ENCODE assay signal across 10 cellular contexts in genomic region chr20:45341939-45342862, GRCh38. TPM values are rescaled to one million over a fixed set of nuclear protein-coding genes. Genes with fewer than 3 reads are reported as not detected.
A peak's percentile ranks its signal among the peaks of the same experiment; 100 is the strongest.
DNase-seq lines count a peak whose midpoint lies in the region; ATAC-seq and TF ChIP-seq lines count a peak whose summit lies in the region.
"Had no signal": no experiment of that assay in that cellular context is flagged by ENCODE, and none has a peak within 500 bp of the region (broad histone marks: within the 10 kb centered on the region; RNA-seq: fewer than 3 reads in every experiment).

No MANE protein-coding gene starts in this region.

- no peak overlapping the region for H3K4ac ChIP-seq in neuronal stem cell (ENCODE audit: low read length)

- no peak overlapping the region for H2BK15ac ChIP-seq in neuronal stem cell (ENCODE audit: low read length)

- H3K27me3 ChIP-seq in neuronal stem cell (ENCODE audit: control insufficient read depth in 3 of 3, insufficient read depth in 3 of 3, low read depth in 1 of 3, low read length in 3 of 3) (peaks cover 0 to 18% (median 0%) of the 10 kb centered on the region in 3 experiments), Karpas-422 (ENCODE audit: low read length) (no peaks in the 10 kb centered on the region)

- H2AK5ac ChIP-seq in neuronal stem cell (ENCODE audit: low read depth, low read length) = no peak overlapping the region

- H3K9me3 ChIP-seq in neuronal stem cell (replicated peaks in 1 of 2; ENCODE audit: control insufficient read depth in 2 of 2, insufficient read depth in 1 of 2, low read depth in 1 of 2, low read length in 2 of 2) = no peaks in the 10 kb centered on the region
- no peaks in the 10 kb centered on the region for H3K9me3 ChIP-seq in Karpas-422 (ENCODE audit: low read length)

- H3K18ac ChIP-seq in neuronal stem cell (ENCODE audit: low read length) = peak overlapping the region; percentile 61

- H3K27ac ChIP-seq in neuronal stem cell (replicated peaks; ENCODE audit: low read length) (peak overlapping the region; percentile 10), Karpas-422 (ENCODE audit: low read length) (no peak overlapping the region)

- H2BK120ac ChIP-seq in neuronal stem cell (ENCODE audit: low read depth, low read length) = no peak overlapping the region

- H2BK12ac ChIP-seq in neuronal stem cell (ENCODE audit: low read length) = no peak overlapping the region

- H3K23ac ChIP-seq in neuronal stem cell (ENCODE audit: low read depth, low read length, poor library complexity) = no peak overlapping the region

- no peak overlapping the region for H4K91ac ChIP-seq in neuronal stem cell (ENCODE audit: low read depth, low read length, poor library complexity)

- ATAC-seq in HG03135 (IDR thresholded peaks at IDR 0.05; ENCODE audit: unreplicated experiment) = no peak

- peak overlapping the region; percentile 98 for H3K4me3 ChIP-seq in fibroblast of villous mesenchyme (ENCODE audit: low read depth, low read length)
- H3K4me3 ChIP-seq in neuronal stem cell (ENCODE audit: low read length in 2 of 2) = peak overlapping the region in 1 of 2 donors; percentile 3
- H3K4me3 ChIP-seq in Karpas-422 (ENCODE audit: low read length) = no peak overlapping the region

- no peaks in the 10 kb centered on the region for H3K79me2 ChIP-seq in Karpas-422 (ENCODE audit: low read length)

- no peak overlapping the region for H3K9ac ChIP-seq in neuronal stem cell (ENCODE audit: low read depth, low read length, poor library complexity)
- no peak overlapping the region for H3K9ac ChIP-seq in Karpas-422 (ENCODE audit: low read length)

- no peak overlapping the region for H4K8ac ChIP-seq in neuronal stem cell (ENCODE audit: low read depth, low read length)

- WGBS in neuronal stem cell (ENCODE audit: extremely low coverage in 2 of 2, insufficient read length in 2 of 2, insufficient replicate concordance in 1 of 2), 2 donors = no CpG with 5 or more reads among the region's 16 CpGs

- H2AFZ ChIP-seq in neuronal stem cell (ENCODE audit: low read length) = peak overlapping the region; percentile 80
- H2AFZ ChIP-seq in Karpas-422 (ENCODE audit: low read length) = no peak overlapping the region

- no peaks in the 10 kb centered on the region for H3K79me1 ChIP-seq in neuronal stem cell (ENCODE audit: low read depth, low read length)

- no peak overlapping the region for H3K14ac ChIP-seq in neuronal stem cell (ENCODE audit: low read length)

- H3K9me2 ChIP-seq in Karpas-422 (replicated peaks; ENCODE audit: insufficient read depth, low read length) = no peaks in the 10 kb centered on the region

- no peaks in the 10 kb centered on the region for H4K20me1 ChIP-seq in Karpas-422 (ENCODE audit: insufficient read depth, low read depth, low read length)

- DNase-seq in H4 (ENCODE audit: low spot score) (peak; percentile 81), SK-N-DZ (ENCODE audit: low spot score) (peak; percentile 85), fibroblast of villous mesenchyme (ENCODE audit: low read depth) (peak; percentile 89), neuronal stem cell (ENCODE audit: low spot score) (no peak), inferior parietal cortex (ENCODE audit: extremely low spot score) (no peak), Karpas-422 (no peak)
- DNase-seq in stimulated activated CD4-positive, alpha-beta T cell treated with anti-CD3 and anti-CD28 coated beads, Interleukin-4, amount 100 ng/mL, for 24 hours = no peak
- DNase-seq: naive B cell had no signal

- H3K36me3 ChIP-seq in neuronal stem cell (replicated peaks in 1 of 2; ENCODE audit: control insufficient read depth in 2 of 2, insufficient read depth in 2 of 2, low read length in 2 of 2) (no peaks in the 10 kb centered on the region), Karpas-422 (ENCODE audit: insufficient read depth, low read length) (no peaks in the 10 kb centered on the region)

- no peak for TF ChIP-seq CTCF in fibroblast of villous mesenchyme (IDR thresholded peaks at IDR 0.05; ENCODE audit: insufficient read depth, low read depth, low read length)

- H3K4me2 ChIP-seq in neuronal stem cell (ENCODE audit: insufficient read depth, low read length, poor library complexity, severe bottlenecking) (peak overlapping the region; percentile 27), Karpas-422 (ENCODE audit: low read depth, low read length, poor library complexity, severe bottlenecking) (no peak overlapping the region)

- H3K4me1 ChIP-seq in neuronal stem cell (ENCODE audit: control insufficient read depth in 2 of 2, insufficient read depth in 1 of 2, low read depth in 1 of 2, low read length in 2 of 2) (peaks cover 49 to 52% of the 10 kb centered on the region in 2 donors), Karpas-422 (ENCODE audit: low read length) (no peaks in the 10 kb centered on the region)

- no peak overlapping the region for H2BK5ac ChIP-seq in neuronal stem cell (ENCODE audit: low read length)

RNA-seq across cellular contexts. Expression of gene SDC4, which starts 6.0 kb away (rescaled TPM):
- 88.3 and 88.4 TPM in 2 replicates for total RNA-seq in H4 (2014; rRNA removed; shearing (Covaris generic))
- 1.7 and 2.4 TPM in 2 replicates for polyA plus RNA-seq in SK-N-DZ (2014; cell fraction: cytosol; rRNA removed)
- polyA plus RNA-seq in SK-N-DZ (2014; cell fraction: nucleus; rRNA removed) = 0.69 and 0.95 TPM in 2 replicates
- total RNA-seq in fibroblast of villous mesenchyme = 129 and 178 TPM in 2 replicates
- 13.8 TPM for polyA plus RNA-seq in neuronal stem cell (2013, experiment 1 of 2)
- polyA plus RNA-seq in neuronal stem cell (2013, experiment 2 of 2) = 15.1 TPM
- not detected in 2 replicates for total RNA-seq in Karpas-422 (2014; rRNA removed; shearing (Covaris generic); ENCODE audit: low replicate concordance)

RNA-seq across cellular contexts. Expression of gene SYS1, which starts 20.8 kb away (rescaled TPM):
- total RNA-seq in H4 (2014; rRNA removed; shearing (Covaris generic)) = 15.4 and 20.8 TPM in 2 replicates
- 16.3 and 41.5 TPM in 2 replicates for polyA plus RNA-seq in SK-N-DZ (2014; cell fraction: cytosol; rRNA removed)
- polyA plus RNA-seq in SK-N-DZ (2014; cell fraction: nucleus; rRNA removed) = 7.9 and 12.1 TPM in 2 replicates
- total RNA-seq in fibroblast of villous mesenchyme = 19.0 and 25.9 TPM in 2 replicates
- 16.8 TPM for polyA plus RNA-seq in neuronal stem cell (2013, experiment 1 of 2)
- polyA plus RNA-seq in neuronal stem cell (2013, experiment 2 of 2) = 16.4 TPM
- total RNA-seq in Karpas-422 (2014; rRNA removed; shearing (Covaris generic); ENCODE audit: low replicate concordance) = 18.6 and 34.5 TPM in 2 replicates

RNA-seq across cellular contexts. Expression of gene MATN4, which starts 34.1 kb away (rescaled TPM):
- not detected in 2 replicates for total RNA-seq in H4 (2014; rRNA removed; shearing (Covaris generic))
- 0.10 TPM in 1 of 2 replicates, not detected in the other for polyA plus RNA-seq in SK-N-DZ (2014; cell fraction: cytosol; rRNA removed)
- not detected in 2 replicates for polyA plus RNA-seq in SK-N-DZ (2014; cell fraction: nucleus; rRNA removed)
- total RNA-seq in fibroblast of villous mesenchyme = not detected in 2 replicates
- polyA plus RNA-seq in neuronal stem cell (2013, experiment 1 of 2) = 0.11 TPM
- 0.18 TPM for polyA plus RNA-seq in neuronal stem cell (2013, experiment 2 of 2)
- total RNA-seq in Karpas-422 (2014; rRNA removed; shearing (Covaris generic); ENCODE audit: low replicate concordance) = not detected in 2 replicates
- total RNA-seq: HT1080 had no signal

RNA-seq across cellular contexts. Expression of gene RBPJL, which starts 35.6 kb away (rescaled TPM):
- not detected in 2 replicates for total RNA-seq in H4 (2014; rRNA removed; shearing (Covaris generic))
- not detected in 2 replicates for polyA plus RNA-seq in SK-N-DZ (2014; cell fraction: cytosol; rRNA removed)
- polyA plus RNA-seq in SK-N-DZ (2014; cell fraction: nucleus; rRNA removed) = not detected in 2 replicates
- not detected in 2 replicates for total RNA-seq in fibroblast of villous mesenchyme
- polyA plus RNA-seq in neuronal stem cell (2013, experiment 1 of 2) = not detected
- polyA plus RNA-seq in neuronal stem cell (2013, experiment 2 of 2) = 0.04 TPM
- total RNA-seq in Karpas-422 (2014; rRNA removed; shearing (Covaris generic); ENCODE audit: low replicate concordance) = not detected in 2 replicates
- total RNA-seq: HT1080 had no signal

RNA-seq across cellular contexts. Expression of gene TP53TG5, which starts 35.9 kb away (rescaled TPM):
- not detected in 2 replicates for total RNA-seq in H4 (2014; rRNA removed; shearing (Covaris generic))
- not detected in 2 replicates for polyA plus RNA-seq in SK-N-DZ (2014; cell fraction: cytosol; rRNA removed)
- polyA plus RNA-seq in SK-N-DZ (2014; cell fraction: nucleus; rRNA removed) = not detected in 2 replicates
- not detected in 2 replicates for total RNA-seq in fibroblast of villous mesenchyme
- polyA plus RNA-seq in neuronal stem cell (2013, experiment 1 of 2) = 0.25 TPM
- polyA plus RNA-seq in neuronal stem cell (2013, experiment 2 of 2) = 0.30 TPM
- total RNA-seq in Karpas-422 (2014; rRNA removed; shearing (Covaris generic); ENCODE audit: low replicate concordance) = not detected in 2 replicates
- total RNA-seq: HT1080 had no signal

Comparison
In these comparisons a context has a peak if more than half of its experiments do, and no peak if none do; other contexts are left out.
1. DNase-seq: peak in H4 (single experiment), SK-N-DZ (single experiment) and fibroblast of villous mesenchyme (single experiment); none in neuronal stem cell (single experiment), inferior parietal cortex (single experiment), Karpas-422 (single experiment) and stimulated activated CD4-positive, alpha-beta T cell treated with anti-CD3 and anti-CD28 coated beads, Interleukin-4, amount 100 ng/mL, for 24 hours (single experiment).
2. RNA of gene SDC4, which starts 6.0 kb away (total RNA-seq): 129 to 178 TPM in fibroblast of villous mesenchyme and 88.3 to 88.4 TPM in H4; not detected in Karpas-422; every median in the first group is over 10 times any median in the second.